In genomic region chr1:223179280-223179679, GRCh38 we compare ENCODE assay signal across 27 cellular contexts. TPM values are rescaled to one million over a fixed set of nuclear protein-coding genes. Genes with fewer than 3 reads are reported as not detected.
"Had no signal": no experiment of that assay in that cellular context is flagged by ENCODE, and none has a peak within 500 bp of the region (broad histone marks: within the 10 kb centered on the region; RNA-seq: fewer than 3 reads in every experiment).

No MANE protein-coding gene starts in this region.

- H3K9me3 Mint-ChIP-seq: activated CD8-positive, alpha-beta T cell treated with anti-CD3 and anti-CD28 coated beads for 36 hours; activated T-cell treated with anti-CD3 and anti-CD28 coated beads, Interleukin-2, amount 50 U/mL, for 72 hours; activated T-helper 2 cell treated with anti-CD3 and anti-CD28 coated beads, Interferon-gamma antibody, Interleukin-2, Interleukin-4, amounts not matched to agents 10 μg/mL and 5 μg/mL and 100 μg/mL, durations not matched to agents 14 hours and 24 hours and 36 hours had no signal

- H3K27ac Mint-ChIP-seq: activated CD8-positive, alpha-beta T cell treated with anti-CD3 and anti-CD28 coated beads for 36 hours; activated T-cell treated with anti-CD3 and anti-CD28 coated beads, Interleukin-2, amount 50 U/mL, for 72 hours; activated T-helper 2 cell treated with anti-CD3 and anti-CD28 coated beads, Interferon-gamma antibody, Interleukin-2, Interleukin-4, amounts not matched to agents 10 μg/mL and 5 μg/mL and 100 μg/mL, durations not matched to agents 14 hours and 24 hours and 36 hours; brain had no signal

- H3K9me3 ChIP-seq: MG63, Peyer's patch, SJCRH30 had no signal

- H3K27ac ChIP-seq: RWPE1, SJCRH30 had no signal

- H3K4me3 ChIP-seq: MG63, Peyer's patch, SJCRH30 had no signal

- H3K36me3 ChIP-seq: MG63, Peyer's patch, SJCRH30 had no signal

- H3K4me3 Mint-ChIP-seq: activated CD8-positive, alpha-beta T cell treated with anti-CD3 and anti-CD28 coated beads for 36 hours; activated T-cell treated with anti-CD3 and anti-CD28 coated beads, Interleukin-2, amount 50 U/mL, for 72 hours; brain had no signal

- ATAC-seq: activated CD4-positive, CD25-positive, alpha-beta regulatory T cell treated with anti-CD3 and anti-CD28 coated beads, Interleukin-2, amount 50 U/mL, for 24 hours; activated CD8-positive, alpha-beta T cell treated with anti-CD3 and anti-CD28 coated beads for 36 hours; activated T-cell treated with anti-CD3 and anti-CD28 coated beads, Interleukin-2, amount 50 U/mL, for 72 hours; SK-N-SH treated with all-trans-retinoic acid at 6 μM for 48 hours had no signal

- H3K27me3 ChIP-seq: MG63, Peyer's patch, SJCRH30 had no signal

- H3K4me1 ChIP-seq: Peyer's patch, SJCRH30 had no signal

- H3K36me3 Mint-ChIP-seq: brain had no signal

- DNase-seq: activated CD4-positive, alpha-beta T cell treated with anti-CD3 and anti-CD28 coated beads for 4 hours; activated CD8-positive, alpha-beta memory T cell treated with anti-CD3 and anti-CD28 coated beads, Interleukin-2, amount 50 U/mL, for 4 hours; activated CD8-positive, alpha-beta T cell treated with anti-CD3 and anti-CD28 coated beads for 36 hours; activated gamma-delta T cell treated with Interleukin-2 at 50 U/mL for 16 hours; activated naive CD4-positive, alpha-beta T cell treated with anti-CD3 and anti-CD28 coated beads, Interleukin-2, amount 50 U/mL, for 16 hours; activated T-cell treated with anti-CD3 and anti-CD28 coated beads, Interleukin-2, amount 50 U/mL, for 72 hours; amygdala; MG63; MV-4-11; NCI-H1092 treated with DMSO at 0.1 percent for 48 hours; NCI-H1417 treated with DMSO at 0.1 percent for 48 hours; NCI-H1694; NCI-H2029; NCI-H2107; NCI-H2171 treated with DMSO at 0.1 percent for 48 hours; NCI-H226; NCI-H510A treated with DMSO at 0.1 percent for 48 hours; Peyer's patch; Right ventricle myocardium superior; SJCRH30; SW 1271 had no signal

RNA-seq across cellular contexts. Expression of gene TLR5, which starts 36.2 kb away (rescaled TPM):
- total RNA-seq: T-helper 1 cell treated with Interleukin-12 subunit alpha and Interleukin-12 subunit beta and Interleukin-4 antibody, amounts not matched to agents 30 ng/mL and 1 ng/mL, for 36 hours had no signal
